In genomic region chr5:97231025-97231636, GRCh38 we compare ENCODE assay signal across 8 cellular contexts. TPM values are rescaled to one million over a fixed set of nuclear protein-coding genes. Genes with fewer than 3 reads are reported as not detected.
DNase-seq lines count a peak whose midpoint lies in the region; ATAC-seq, FAIRE-seq and TF ChIP-seq lines count a peak whose summit lies in the region.

No MANE protein-coding gene starts in this region.

- WGBS in mesendoderm (ENCODE audit: extremely low coverage, insufficient coverage, low lambda C conversion rate): no CpG with 5 or more reads among the region's 4 CpGs

- peak; percentile 77 for ATAC-seq in HG02763 (IDR thresholded peaks at IDR 0.05; ENCODE audit: unreplicated experiment)

- no peak overlapping the region for H2BK5ac ChIP-seq in mesendoderm (ENCODE audit: low read length)

- no peak overlapping the region for H3K27ac Mint-ChIP-seq in endothelial cell (ENCODE audit: unreplicated experiment)

- H3K27ac ChIP-seq in SK-N-MC (no peak overlapping the region), mesendoderm (ENCODE audit: low read depth, low read length) (no peak overlapping the region)

- peak overlapping the region; percentile 71 for H3K4me3 ChIP-seq in SK-N-MC
- no peak overlapping the region for H3K4me3 ChIP-seq in mesendoderm (ENCODE audit: low read length)

- no peaks in the 10 kb centered on the region for H3K79me2 ChIP-seq in mesendoderm (ENCODE audit: control insufficient read depth, insufficient read depth, low read length)

- no peak overlapping the region for H4K8ac ChIP-seq in mesendoderm (ENCODE audit: low read depth, low read length)

- no peaks in the 10 kb centered on the region for H3K79me1 ChIP-seq in mesendoderm (ENCODE audit: low read length)

- peak; percentile 70 for TF ChIP-seq CTCF in endothelial cell (IDR thresholded peaks at IDR 0.05; ENCODE audit: unreplicated experiment)

- H3K4ac ChIP-seq in mesendoderm (ENCODE audit: low read depth, low read length): no peak overlapping the region

- no peaks in the 10 kb centered on the region for H3K9me3 ChIP-seq in SK-N-MC (ENCODE audit: low read depth, low read length)

- peak; percentile 97 for FAIRE-seq in GM12892 (lab: Jason Lieb, UNC)

- H3K4me1 ChIP-seq in mesendoderm (ENCODE audit: control insufficient read depth, low read depth, low read length): no peaks in the 10 kb centered on the region

- H3K27me3 Mint-ChIP-seq in endothelial cell (ENCODE audit: unreplicated experiment): peaks cover 2% of the 10 kb centered on the region

- no peak overlapping the region for H2BK15ac ChIP-seq in mesendoderm (replicated peaks; ENCODE audit: low read depth)

- no peaks in the 10 kb centered on the region for H3K9me3 Mint-ChIP-seq in endothelial cell (ENCODE audit: unreplicated experiment)

- H3K18ac ChIP-seq in mesendoderm (ENCODE audit: low read length): no peak overlapping the region

- H4K5ac ChIP-seq in mesendoderm (ENCODE audit: low read length): no peak overlapping the region

- peaks cover 15% of the 10 kb centered on the region for H3K4me1 Mint-ChIP-seq in endothelial cell (ENCODE audit: unreplicated experiment)

- no peak overlapping the region for H3K4me2 ChIP-seq in mesendoderm (ENCODE audit: low read length)

- H3K23ac ChIP-seq in mesendoderm (ENCODE audit: low read length): no peak overlapping the region

- H3K9ac ChIP-seq in SK-N-MC (ENCODE audit: insufficient read length): no peak overlapping the region
- H3K9ac ChIP-seq in mesendoderm (ENCODE audit: low read length): no peak overlapping the region

- no peak overlapping the region for H3K4me3 Mint-ChIP-seq in endothelial cell (ENCODE audit: unreplicated experiment)

- no peak for TF ChIP-seq POLR2A in GM12892 (IDR thresholded peaks at IDR 0.05; ENCODE audit: low read depth, low read length)

- H2BK120ac ChIP-seq in mesendoderm (ENCODE audit: low read depth, low read length): no peak overlapping the region

- no peaks in the 10 kb centered on the region for H3K36me3 Mint-ChIP-seq in endothelial cell (ENCODE audit: low read depth, unreplicated experiment)

- H3K56ac ChIP-seq in mesendoderm (ENCODE audit: low read length): no peak overlapping the region

- DNase-seq in Ammon's horn (ENCODE audit: low spot score) (peak; percentile 86), GM12892 (ENCODE audit: insufficient read length) (peak; percentile 3), NCI-H1048 (lab: John Stamatoyannopoulos, UW) (peak; percentile 34), SK-N-MC (ENCODE audit: low read depth, low spot score) (peak; percentile 64), endothelial cell (ENCODE audit: low spot score) (peak; percentile 46), mesendoderm (peak; percentile 76), NK-92 (lab: John Stamatoyannopoulos, UW; ENCODE audit: unreplicated experiment) (no peak)

- H3K36me3 ChIP-seq in SK-N-MC (ENCODE audit: insufficient read depth, low read length) (no peaks in the 10 kb centered on the region), mesendoderm (ENCODE audit: control insufficient read depth, insufficient read depth, low read length) (no peaks in the 10 kb centered on the region)

- H3K27me3 ChIP-seq in mesendoderm (ENCODE audit: insufficient read depth, low read length, poor library complexity): no peaks in the 10 kb centered on the region

- H2AK5ac ChIP-seq in mesendoderm (ENCODE audit: low read length): no peak overlapping the region

RNA-seq across cellular contexts. Expression of gene RIOK2, which starts 48.1 kb away (rescaled TPM):
- polyA plus RNA-seq in GM12892 (2012; ENCODE audit: missing spikeins): 23.5 TPM
- total RNA-seq in endothelial cell (ENCODE audit: unreplicated experiment): 30.7 TPM
- 41.0 TPM for polyA plus RNA-seq in mesendoderm (2013, experiment 1 of 2)
- polyA plus RNA-seq in mesendoderm (2013, experiment 2 of 2): 38.5 TPM
